ENCODE assay signal across 27 cellular contexts in genomic region chrX:110504947-110505346, GRCh38.
"Had no signal": no experiment of that assay in that cellular context is flagged by ENCODE, and none has a peak within 500 bp of the region (broad histone marks: within the 10 kb centered on the region; RNA-seq: fewer than 3 reads in every experiment).

No MANE protein-coding gene starts in this region.

- H3K36me3 ChIP-seq: colonic mucosa, esophagus muscularis mucosa, esophagus squamous epithelium, gastrocnemius medialis, gastroesophageal sphincter, heart left ventricle, heart right ventricle had no signal

- H3K4me3 Mint-ChIP-seq: dendritic cell treated with granulocyte-macrophage colony-stimulating factor and Interleukin-4, amounts not matched to agents 40 ng/mL and 50 ng/mL, for 4 days; effector memory CD8-positive, alpha-beta T cell; endodermal cell had no signal

- H3K4me3 ChIP-seq: colonic mucosa, coronary artery, dorsolateral prefrontal cortex, esophagus muscularis mucosa, esophagus squamous epithelium, gastrocnemius medialis, gastroesophageal sphincter, heart left ventricle, heart right ventricle had no signal

- FAIRE-seq: endometrium, endothelial cell of umbilical vein, frontal cortex had no signal

- H3K27me3 ChIP-seq: colonic mucosa, esophagus muscularis mucosa, foreskin keratinocyte, gastroesophageal sphincter, heart left ventricle had no signal

- H3K4me1 ChIP-seq: colonic mucosa, esophagus muscularis mucosa, esophagus squamous epithelium, foreskin keratinocyte, gastrocnemius medialis, gastroesophageal sphincter, heart left ventricle, heart right ventricle had no signal

- ATAC-seq: effector memory CD8-positive, alpha-beta T cell; esophagus mucosa; foreskin keratinocyte; gastrocnemius medialis; gastroesophageal sphincter; heart left ventricle; heart right ventricle had no signal

- H3K27me3 Mint-ChIP-seq: dendritic cell treated with granulocyte-macrophage colony-stimulating factor and Interleukin-4, amounts not matched to agents 40 ng/mL and 50 ng/mL, for 4 days; effector memory CD8-positive, alpha-beta T cell had no signal

- DNase-seq: colonic mucosa; cortex of kidney; dermis blood vessel endothelial cell; dorsolateral prefrontal cortex; effector CD4-positive, alpha-beta T cell; effector CD8-positive, alpha-beta T cell; effector memory CD4-positive, alpha-beta T cell; effector memory CD8-positive, alpha-beta T cell; endodermal cell; erythroblast; esophagus squamous epithelium; foreskin fibroblast; foreskin keratinocyte; gastrocnemius medialis; glutamatergic neuron; head of caudate nucleus; heart left ventricle; heart right ventricle had no signal

- H3K9me3 Mint-ChIP-seq: dendritic cell treated with granulocyte-macrophage colony-stimulating factor and Interleukin-4, amounts not matched to agents 40 ng/mL and 50 ng/mL, for 4 days; effector memory CD8-positive, alpha-beta T cell; endodermal cell had no signal

- H3K27ac ChIP-seq: colonic mucosa, coronary artery, dorsolateral prefrontal cortex, epithelial cell of prostate, esophagus muscularis mucosa, esophagus squamous epithelium, foreskin keratinocyte, gastrocnemius medialis, gastroesophageal sphincter, heart left ventricle, heart right ventricle had no signal

- H3K27ac Mint-ChIP-seq: dendritic cell treated with granulocyte-macrophage colony-stimulating factor and Interleukin-4, amounts not matched to agents 40 ng/mL and 50 ng/mL, for 4 days; effector memory CD8-positive, alpha-beta T cell; endodermal cell had no signal

- H3K9me3 ChIP-seq: colonic mucosa, esophagus muscularis mucosa, esophagus squamous epithelium, gastrocnemius medialis, gastroesophageal sphincter, heart left ventricle, heart right ventricle had no signal
